7 cellular contexts compared by ENCODE assay signal in genomic region chr12:93339695-93340094, GRCh38.
"Had no signal": no experiment of that assay in that cellular context is flagged by ENCODE, and none has a peak within 500 bp of the region (broad histone marks: within the 10 kb centered on the region; RNA-seq: fewer than 3 reads in every experiment).

No MANE protein-coding gene starts in this region.

- H3K4me3 ChIP-seq: GM23248, HAP-1 had no signal

- H3K36me3 ChIP-seq: HAP-1 had no signal

- H3K4me1 ChIP-seq: HAP-1 had no signal

- H2AFZ ChIP-seq: GM23248 had no signal

- H3K27ac ChIP-seq: GM23248 had no signal

- ATAC-seq: HCT116 had no signal

- H3K9ac ChIP-seq: GM23248 had no signal

- DNase-seq: GM23248, GOT3, H7, HFFc6, IMR-90 had no signal

- H3K9me3 ChIP-seq: HAP-1 had no signal
